ENCODE assay signal across 9 cellular contexts in genomic region chr18:3885209-3885792, GRCh38.
DNase-seq lines count a peak whose midpoint lies in the region; ATAC-seq and TF ChIP-seq lines count a peak whose summit lies in the region.
"Had no signal": no experiment of that assay in that cellular context is flagged by ENCODE, and none has a peak within 500 bp of the region (broad histone marks: within the 10 kb centered on the region; RNA-seq: fewer than 3 reads in every experiment).

No MANE protein-coding gene starts in this region.

- POLR2A ChIA-PET in HEK293T (lab: Yijun Ruan, JAX) (no interaction called here), PC-9 (lab: Charles Lee; ENCODE audit: unreplicated experiment) (no interaction called here)
- POLR2A ChIA-PET in CD8-positive, alpha-beta T cell (lab: Charles Lee): no interaction called here

- no peaks in the 10 kb centered on the region for H4K20me1 ChIP-seq in PC-9 (ENCODE audit: insufficient read depth)

- ATAC-seq in CD8-positive, alpha-beta T cell: no peak
- ATAC-seq in left colon (no peak), GM21619 (IDR thresholded peaks at IDR 0.05; ENCODE audit: unreplicated experiment) (no peak)

- H3K4me2 ChIP-seq in PC-9: no peak overlapping the region

- H3K27ac Mint-ChIP-seq in CD8-positive, alpha-beta T cell: no peak overlapping the region

- no peaks in the 10 kb centered on the region for H3K27me3 ChIP-seq in PC-9 (ENCODE audit: insufficient read depth, low read depth)
- H3K27me3 ChIP-seq in CD8-positive, alpha-beta T cell (ENCODE audit: insufficient read depth, low read length): no peaks in the 10 kb centered on the region

- H3K9me3 ChIP-seq in PC-9 (ENCODE audit: insufficient read depth, low read depth): no peaks in the 10 kb centered on the region
- no peaks in the 10 kb centered on the region for H3K9me3 ChIP-seq in CD8-positive, alpha-beta T cell (ENCODE audit: low read length)

- H3K9me3 Mint-ChIP-seq in CD8-positive, alpha-beta T cell: no peaks in the 10 kb centered on the region

- H3K36me3 Mint-ChIP-seq in CD8-positive, alpha-beta T cell: no peaks in the 10 kb centered on the region

- H3K9me2 ChIP-seq in PC-9 (ENCODE audit: insufficient read depth): no peaks in the 10 kb centered on the region

- intact Hi-C loops in PC-9 (cut with micrococcal nuclease; ENCODE audit: unreplicated experiment) (no loop called here), left colon (cut with DNase I, micrococcal nuclease) (no loop called here)
- intact Hi-C loops in CD8-positive, alpha-beta T cell (cut with DNase I, micrococcal nuclease): no loop called here

- no peaks in the 10 kb centered on the region for H3K79me2 ChIP-seq in PC-9 (ENCODE audit: low read depth)

- TF ChIP-seq CTCF in PC-9 (conservative IDR thresholded peaks at IDR 0.05): peak; percentile 59
- no peak for TF ChIP-seq CTCF in CD8-positive, alpha-beta T cell (IDR thresholded peaks at IDR 0.05)

- no peaks in the 10 kb centered on the region for H3F3A ChIP-seq in PC-9 (ENCODE audit: insufficient read depth, low read depth)

- H3K4me1 Mint-ChIP-seq in CD8-positive, alpha-beta T cell (ENCODE audit: low read depth): no peaks in the 10 kb centered on the region

- no peaks in the 10 kb centered on the region for H3K36me3 ChIP-seq in PC-9 (ENCODE audit: low read depth)
- no peaks in the 10 kb centered on the region for H3K36me3 ChIP-seq in CD8-positive, alpha-beta T cell (ENCODE audit: insufficient read depth, low read length)

- DNase-seq in ELR (ENCODE audit: low read depth): peak; percentile 62
- DNase-seq in HEK293T (ENCODE audit: extremely low spot score): peak; percentile 18
- DNase-seq in PC-9: no peak
- DNase-seq in iPS-NIHi11 (ENCODE audit: low spot score): peak; percentile 50
- DNase-seq in CD8-positive, alpha-beta T cell: no peak
- DNase-seq in left colon: no peak
- DNase-seq in kidney tubule cell (ENCODE audit: low spot score): no peak
- DNase-seq: activated CD4-positive, CD25-positive, alpha-beta regulatory T cell had no signal

- no peak overlapping the region for H3K27ac ChIP-seq in PC-9
- no peak overlapping the region for H3K27ac ChIP-seq in CD8-positive, alpha-beta T cell (ENCODE audit: low read depth, low read length)

- CTCF ChIA-PET in HEK293T (lab: Yijun Ruan, JAX): interaction anchor here (0.9 kb wide), 1 partner anchor 16 kb away, joined by 3 read pairs; no protein-coding TSS in a partner anchor
- CTCF ChIA-PET in PC-9 (lab: Charles Lee): no interaction called here
- CTCF ChIA-PET in CD8-positive, alpha-beta T cell (lab: Charles Lee): no interaction called here

- BruUV-seq in PC-9 (replicated peaks; lab: Mats Ljungman, UMichigan): no TSS peak

- no peak overlapping the region for H3K4me3 ChIP-seq in PC-9
- no peak overlapping the region for H3K4me3 ChIP-seq in CD8-positive, alpha-beta T cell (ENCODE audit: low read depth, low read length)

- no peak overlapping the region for H3K4me3 Mint-ChIP-seq in CD8-positive, alpha-beta T cell

- no peak overlapping the region for H2AFZ ChIP-seq in PC-9

- H3K27me3 Mint-ChIP-seq in CD8-positive, alpha-beta T cell (ENCODE audit: low read depth): peaks cover 8% of the 10 kb centered on the region

- no peaks in the 10 kb centered on the region for H3K4me1 ChIP-seq in PC-9 (replicated peaks; ENCODE audit: insufficient read depth)
- H3K4me1 ChIP-seq in CD8-positive, alpha-beta T cell (ENCODE audit: insufficient read depth, low read length): no peaks in the 10 kb centered on the region

TF ChIP-seq in HEK293T, 16 proteins besides CTCF, POLR2A, EP300 and RAD21:
- TF ChIP-seq SP1 (IDR thresholded peaks at IDR 0.05) (no peak), LEF1 (IDR thresholded peaks at IDR 0.05; ENCODE audit: borderline replicate concordance) (no peak), L3MBTL2 (conservative IDR thresholded peaks at IDR 0.05) (no peak), TARDBP (IDR thresholded peaks at IDR 0.05) (no peak), NFRKB (IDR thresholded peaks at IDR 0.05) (no peak), ELF4 (IDR thresholded peaks at IDR 0.05) (no peak), HDGF (IDR thresholded peaks at IDR 0.05; ENCODE audit: borderline replicate concordance) (no peak), FOXK2 (IDR thresholded peaks at IDR 0.05) (no peak), BHLHE40 (IDR thresholded peaks at IDR 0.05; ENCODE audit: borderline replicate concordance) (no peak), ARNT (IDR thresholded peaks at IDR 0.05) (no peak), ZNF384 (IDR thresholded peaks at IDR 0.05) (no peak), FOXA1 (IDR thresholded peaks at IDR 0.05) (no peak), CTBP1 (IDR thresholded peaks at IDR 0.05; ENCODE audit: borderline replicate concordance) (no peak), SUZ12 (IDR thresholded peaks at IDR 0.05) (no peak), FOXM1 (IDR thresholded peaks at IDR 0.05; ENCODE audit: borderline replicate concordance) (no peak), PKNOX1 (IDR thresholded peaks at IDR 0.05) (no peak)

Comparison
In these comparisons a context has a peak if more than half of its experiments do, and no peak if none do; other contexts are left out.
1. DNase-seq: peak in ELR (single experiment), HEK293T (single experiment) and iPS-NIHi11 (single experiment); none in PC-9 (0 of 2), CD8-positive, alpha-beta T cell (0 of 7), left colon (0 of 2) and kidney tubule cell (single experiment).